ENCODE assay signal across 31 cellular contexts in the genomic region with DNA sequence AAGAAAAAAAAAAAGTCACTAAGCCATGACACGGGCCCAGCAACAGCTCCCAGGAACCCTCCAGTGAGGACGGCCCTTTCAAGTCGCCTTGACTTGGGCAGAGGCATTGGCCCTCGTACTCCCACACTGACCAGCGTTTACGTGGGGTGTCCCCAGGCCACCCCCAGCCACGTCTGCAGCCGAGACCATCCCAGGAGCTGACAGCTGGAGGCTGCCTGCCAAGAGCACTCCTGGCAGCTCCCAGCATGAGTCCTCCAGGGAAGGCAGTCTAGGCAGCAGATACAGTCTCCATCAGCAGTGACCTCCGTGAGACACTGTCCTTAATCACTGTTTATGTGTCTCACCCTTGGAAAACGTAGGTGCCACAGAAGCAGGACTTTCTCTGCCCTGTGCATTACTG.
A peak's percentile ranks its signal among the peaks of the same experiment; 100 is the strongest.
DNase-seq lines count a peak whose midpoint lies in the region; ATAC-seq and TF ChIP-seq lines count a peak whose summit lies in the region.
"Had no signal": no experiment of that assay in that cellular context is flagged by ENCODE, and none has a peak within 500 bp of the region (broad histone marks: within the 10 kb centered on the region; RNA-seq: fewer than 3 reads in every experiment).

No MANE protein-coding gene starts in this region.

- no peaks in the 10 kb centered on the region for H3K4me1 ChIP-seq in lower lobe of right lung

- H3K36me3 ChIP-seq in lower lobe of right lung = no peaks in the 10 kb centered on the region
- H3K36me3 ChIP-seq: BLaER1 had no signal

- H3K4me3 ChIP-seq in lower lobe of right lung = no peak overlapping the region
- H3K4me3 ChIP-seq: BLaER1 had no signal

- H3K27ac Mint-ChIP-seq in nephron progenitor cell = no peak overlapping the region
- H3K27ac Mint-ChIP-seq: CD4-positive, alpha-beta T cell had no signal

- intact Hi-C loops in left cardiac atrium (cut with DNase I) (no loop called here), lower lobe of right lung (cut with DNase I) (no loop called here), sciatic nerve (cut with DNase I) (no loop called here)

- TF ChIP-seq CTCF in lower lobe of right lung (IDR thresholded peaks at IDR 0.05) (no peak), nephron progenitor cell (IDR thresholded peaks at IDR 0.05) (no peak)

- H3K4me1 Mint-ChIP-seq in nephron progenitor cell = peaks cover 34% of the 10 kb centered on the region

- H3K36me3 Mint-ChIP-seq in nephron progenitor cell (ENCODE audit: low read depth) = no peaks in the 10 kb centered on the region

- H3K27me3 Mint-ChIP-seq in nephron progenitor cell (ENCODE audit: low read depth, poor library complexity) = peaks cover 6% of the 10 kb centered on the region
- H3K27me3 Mint-ChIP-seq: CD4-positive, alpha-beta T cell had no signal

- ATAC-seq in left cardiac atrium = peak; percentile 78 to 82
- ATAC-seq in lower lobe of right lung = peak; percentile 10 to 27
- no peak for ATAC-seq in sciatic nerve
- ATAC-seq in GM18502 (IDR thresholded peaks at IDR 0.05; ENCODE audit: poor library complexity, unreplicated experiment) = no peak
- ATAC-seq: HepG2, PC-3 had no signal

- no peak overlapping the region for H3K27ac ChIP-seq in lower lobe of right lung
- H3K27ac ChIP-seq: 22Rv1, BLaER1, HL-60 had no signal

- no peaks in the 10 kb centered on the region for H3K9me3 ChIP-seq in lower lobe of right lung
- H3K9me3 ChIP-seq: BLaER1, Caco-2, SK-N-SH had no signal

- no peaks in the 10 kb centered on the region for H3K27me3 ChIP-seq in lower lobe of right lung (ENCODE audit: low read depth)
- H3K27me3 ChIP-seq: BLaER1 had no signal

- peak; percentile 13 for DNase-seq in NCI-H146 (lab: John Stamatoyannopoulos, UW)
- DNase-seq in NCI-H146 treated with DMSO at 0.1 percent for 48 hours (lab: John Stamatoyannopoulos, UW; ENCODE audit: unreplicated experiment) = no peak
- no peak for DNase-seq in left cardiac atrium
- no peak for DNase-seq in lower lobe of right lung
- DNase-seq in sciatic nerve (ENCODE audit: low spot score) = peak; percentile 45
- no peak for DNase-seq in nephron progenitor cell
- no peak for DNase-seq in HCEC 1CT
- DNase-seq: ACHN; CD4-positive, alpha-beta T cell; DMS 273 treated with DMSO at 0.1 percent for 48 hours; DMS79 treated with DMSO at 0.1 percent for 48 hours; H9; KBM-7; MM.1S; NCI-H1092; NCI-H1436; NCI-H2029 treated with DMSO at 0.1 percent for 48 hours; NCI-H2171; NCI-H345; NCI-H524; NCI-H82; PC-3; RPMI8226; SIG-M5; SK-N-SH had no signal

- H3K4me3 Mint-ChIP-seq in nephron progenitor cell = no peak overlapping the region
- H3K4me3 Mint-ChIP-seq: CD4-positive, alpha-beta T cell; H9 had no signal

- H3K9me3 Mint-ChIP-seq in nephron progenitor cell = no peaks in the 10 kb centered on the region
- H3K9me3 Mint-ChIP-seq: CD4-positive, alpha-beta T cell; H9 had no signal

Comparison
In these comparisons a context has a peak if more than half of its experiments do, and no peak if none do; other contexts are left out.
1. DNase-seq: peak in NCI-H146 (single experiment) and sciatic nerve (single experiment); none in NCI-H146 treated with DMSO at 0.1 percent for 48 hours (single experiment), left cardiac atrium (single experiment), lower lobe of right lung (single experiment), nephron progenitor cell (single experiment) and HCEC 1CT (single experiment).
2. ATAC-seq: peak in left cardiac atrium (2 of 2) and lower lobe of right lung (2 of 2); none in sciatic nerve (single experiment) and GM18502 (single experiment).